Comparison of ENCODE assay signal across 5 cellular contexts in the genomic region with DNA sequence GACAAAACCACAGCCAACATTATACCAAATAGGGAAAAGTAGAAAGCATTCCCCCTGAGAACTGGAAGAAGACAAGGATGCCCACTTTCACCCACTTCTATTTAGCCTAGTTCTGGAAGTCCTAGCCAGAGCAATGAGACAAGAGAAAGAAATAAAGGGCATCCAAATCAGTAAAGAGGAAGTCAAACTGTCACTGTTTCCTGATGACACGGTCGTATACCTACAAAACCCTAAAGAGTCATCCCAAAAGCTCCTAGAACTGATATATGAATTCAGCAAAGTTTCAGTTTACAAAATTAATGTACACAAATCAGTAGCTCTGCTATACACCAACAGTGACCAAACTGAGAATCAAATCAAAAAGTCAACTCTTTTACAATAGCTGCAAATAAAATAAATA.
DNase-seq lines count a peak whose midpoint lies in the region; ATAC-seq, FAIRE-seq and TF ChIP-seq lines count a peak whose summit lies in the region.
"Not testable (repeated sequence)": the region's sequence is repeated elsewhere in the genome, so short reads cannot be mapped to it uniquely, and the experiment has no call there.

No MANE protein-coding gene starts in this region.

- H3K36me3 Mint-ChIP-seq in activated T-cell treated with anti-CD3 and anti-CD28 coated beads, Interleukin-2, amount 50 U/mL, for 72 hours (ENCODE audit: insufficient read depth in 2 of 2): not testable (repeated sequence)

- not testable (repeated sequence) for H3K9me3 Mint-ChIP-seq in activated T-cell treated with anti-CD3 and anti-CD28 coated beads, Interleukin-2, amount 50 U/mL, for 72 hours

- H3K4me3 Mint-ChIP-seq in activated T-cell treated with anti-CD3 and anti-CD28 coated beads, Interleukin-2, amount 50 U/mL, for 72 hours: not testable (repeated sequence)

- peak; percentile 15 for DNase-seq in GM12865 (ENCODE audit: low read depth)
- DNase-seq in activated T-cell treated with anti-CD3 and anti-CD28 coated beads, Interleukin-2, amount 50 U/mL, for 72 hours: not testable (repeated sequence)

- peak overlapping the region; percentile 3 for H3K27ac Mint-ChIP-seq in activated T-cell treated with anti-CD3 and anti-CD28 coated beads, Interleukin-2, amount 50 U/mL, for 72 hours

- FAIRE-seq in endometrium (lab: Jason Lieb, UNC): peak; percentile 21

- not testable (repeated sequence) for TF ChIP-seq CTCF in GM12865 (IDR thresholded peaks at IDR 0.05; ENCODE audit: insufficient read depth, low read depth, low read length, missing control alignments)

- not testable (repeated sequence) for H3K27me3 Mint-ChIP-seq in activated T-cell treated with anti-CD3 and anti-CD28 coated beads, Interleukin-2, amount 50 U/mL, for 72 hours (ENCODE audit: low read depth)

- peak; percentile 55 for ATAC-seq in GM18868 (IDR thresholded peaks at IDR 0.05; ENCODE audit: unreplicated experiment)
- peak; percentile 38 for ATAC-seq in HG02973 (IDR thresholded peaks at IDR 0.05; ENCODE audit: unreplicated experiment)
- ATAC-seq in activated T-cell treated with anti-CD3 and anti-CD28 coated beads, Interleukin-2, amount 50 U/mL, for 72 hours (replicated peaks in 1 of 2): peak in 1 of 2 donors; percentile 28

- H3K4me3 ChIP-seq in GM12865 (ENCODE audit: low read depth, low read length): not testable (repeated sequence)

- not testable (repeated sequence) for H3K4me1 Mint-ChIP-seq in activated T-cell treated with anti-CD3 and anti-CD28 coated beads, Interleukin-2, amount 50 U/mL, for 72 hours (ENCODE audit: low read depth)
